ENCODE assay signal across 8 cellular contexts in the genomic region with DNA sequence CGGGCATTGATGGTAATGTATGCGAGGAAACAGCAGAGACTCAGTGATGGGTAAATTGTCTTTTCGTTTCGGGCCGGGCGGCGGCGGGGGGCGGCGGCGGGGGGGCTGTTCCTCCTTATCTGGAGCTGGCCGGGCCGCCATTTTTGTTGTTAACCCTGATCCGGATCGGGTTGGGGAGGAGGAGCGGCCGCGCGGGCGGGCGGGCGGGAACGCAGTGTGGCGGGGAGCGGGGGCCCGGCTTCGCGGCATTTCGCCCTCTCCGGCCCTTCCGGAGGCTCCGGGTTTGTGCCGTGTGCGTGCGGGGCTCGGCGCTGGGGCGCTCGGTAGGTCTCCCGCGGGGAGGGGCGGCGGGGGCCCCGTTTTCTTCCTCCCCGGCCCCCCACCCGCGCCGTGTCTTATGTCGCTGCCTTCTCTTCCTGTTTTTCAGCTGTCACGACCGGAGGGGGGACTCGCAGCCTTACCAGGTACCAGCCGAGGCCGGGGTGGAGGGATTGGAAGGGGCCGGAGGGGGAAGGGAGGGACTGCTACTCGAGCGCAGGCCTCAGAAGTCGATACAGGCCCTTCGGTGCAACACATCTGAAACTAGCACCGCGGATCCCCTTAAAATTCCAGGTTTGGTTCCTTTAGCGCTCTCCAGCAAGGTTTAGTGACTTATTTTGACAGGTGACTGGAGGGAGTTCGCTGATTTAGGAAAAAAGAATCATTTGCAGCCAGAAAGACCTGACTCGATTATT. TPM values are rescaled to one million over a fixed set of nuclear protein-coding genes. Genes with fewer than 3 reads are reported as not detected.
A peak's percentile ranks its signal among the peaks of the same experiment; 100 is the strongest.
DNase-seq lines count a peak whose midpoint lies in the region; ATAC-seq and TF ChIP-seq lines count a peak whose summit lies in the region.

No MANE protein-coding gene starts in this region.

- peak; percentile 25 for ATAC-seq in HG03045 (IDR thresholded peaks at IDR 0.05; ENCODE audit: unreplicated experiment)

- POLR2A ChIA-PET in RWPE1 (lab: Yijun Ruan, JAX; ENCODE audit: low non-redundant PET): no interaction called here

- no peak for TF ChIP-seq CTCF in RWPE1 (conservative IDR thresholded peaks at IDR 0.05; ENCODE audit: low read depth)

- peak overlapping the region; percentile 95 for H3K27ac ChIP-seq in RWPE1
- H3K27ac ChIP-seq in substantia nigra (ENCODE audit: low read depth, low read length, poor library complexity, severe bottlenecking): peak overlapping the region; percentile 82

- peak overlapping the region; percentile 99 for H3K4me3 Mint-ChIP-seq in activated naive CD4-positive, alpha-beta T cell treated with anti-CD3 and anti-CD28 coated beads for 36 hours

- no peaks in the 10 kb centered on the region for H3K27me3 Mint-ChIP-seq in activated naive CD4-positive, alpha-beta T cell treated with anti-CD3 and anti-CD28 coated beads for 36 hours (ENCODE audit: low read depth)

- CTCF ChIA-PET in RWPE1 (lab: Yijun Ruan, JAX): no interaction called here
- CTCF ChIA-PET in activated naive CD4-positive, alpha-beta T cell treated with anti-CD3 and anti-CD28 coated beads for 36 hours (lab: Charles Lee): no interaction called here

- H3K9me3 Mint-ChIP-seq in activated naive CD4-positive, alpha-beta T cell treated with anti-CD3 and anti-CD28 coated beads for 36 hours: no peaks in the 10 kb centered on the region

- H3K27ac Mint-ChIP-seq in activated naive CD4-positive, alpha-beta T cell treated with anti-CD3 and anti-CD28 coated beads for 36 hours: peak overlapping the region; percentile 94

- H3K36me3 Mint-ChIP-seq in activated naive CD4-positive, alpha-beta T cell treated with anti-CD3 and anti-CD28 coated beads for 36 hours (ENCODE audit: low read depth): peaks cover 48% of the 10 kb centered on the region

- intact Hi-C loops in activated naive CD4-positive, alpha-beta T cell treated with anti-CD3 and anti-CD28 coated beads for 36 hours (cut with micrococcal nuclease): loop anchor here (1.0 to 5.0 kb wide), 8 partner anchors 18 to 1379 kb away; partner anchors contain the start of genes ACBD5, MASTL and YME1L1

- H3K4me1 Mint-ChIP-seq in activated naive CD4-positive, alpha-beta T cell treated with anti-CD3 and anti-CD28 coated beads for 36 hours (ENCODE audit: low read depth): peaks cover 55% of the 10 kb centered on the region

- DNase-seq in DMS 273 (lab: John Stamatoyannopoulos, UW; ENCODE audit: unreplicated experiment) (peak; percentile 63), DMS 273 treated with DMSO at 0.1 percent for 48 hours (lab: John Stamatoyannopoulos, UW) (no peak), RWPE1 (ENCODE audit: low spot score) (peak; percentile 49), germinal center (ENCODE audit: low spot score) (peak; percentile 57), occipital lobe (lab: John Stamatoyannopoulos, UW) (peak; percentile 49), substantia nigra (lab: John Stamatoyannopoulos, UW) (peak in 48 of 49 donors; percentile 5 to 89 (median 54))
- peak; percentile 73 for DNase-seq in activated naive CD4-positive, alpha-beta T cell treated with anti-CD3 and anti-CD28 coated beads for 36 hours

RNA-seq across cellular contexts. Expression of gene WAC, which starts 0.8 kb away (rescaled TPM):
- total RNA-seq in activated naive CD4-positive, alpha-beta T cell treated with anti-CD3 and anti-CD28 coated beads for 36 hours: 10 to 100 TPM; 77.1 to 82.9 TPM
- 95.3 TPM for total RNA-seq in occipital lobe
